ENCODE assay signal across 24 cellular contexts in genomic region chr9:134385873-134386370, GRCh38. TPM values are rescaled to one million over a fixed set of nuclear protein-coding genes. Genes with fewer than 3 reads are reported as not detected.
DNase-seq lines count a peak whose midpoint lies in the region; ATAC-seq, FAIRE-seq and TF ChIP-seq lines count a peak whose summit lies in the region.
"Had no signal": no experiment of that assay in that cellular context is flagged by ENCODE, and none has a peak within 500 bp of the region (broad histone marks: within the 10 kb centered on the region; RNA-seq: fewer than 3 reads in every experiment).

No MANE protein-coding gene starts in this region.

- H3K27ac ChIP-seq in VCaP (peak overlapping the region; percentile 70), right lobe of liver (peak overlapping the region in 2 of 3 donors; percentile 53 to 69), substantia nigra (ENCODE audit: low read depth, low read length, poor library complexity, severe bottlenecking) (peak overlapping the region; percentile 97)
- H3K27ac ChIP-seq: brain microvascular endothelial cell, foreskin keratinocyte, WERI-Rb-1 had no signal

- no CpG with 5 or more reads among the region's 30 CpGs for WGBS in right lobe of liver (ENCODE audit: insufficient coverage, low coverage, low lambda C conversion rate, missing lambda C conversion rate)

- intact Hi-C loops in right lobe of liver (cut with DNase I) = loop anchor here in 1 of 2 donors (10.0 kb wide), 1 partner anchor 49 kb away; no protein-coding TSS in a partner anchor

- H3K9me3 ChIP-seq in right lobe of liver = no peaks in the 10 kb centered on the region
- H3K9me3 ChIP-seq: suprapubic skin, vagina had no signal

- no peak overlapping the region for H3K4me3 ChIP-seq in right lobe of liver
- H3K4me3 ChIP-seq: neural progenitor cell, suprapubic skin, vagina had no signal

- no peak for FAIRE-seq in GM12891 (lab: Jason Lieb, UNC)
- FAIRE-seq: small intestine had no signal

- DNase-seq in GM12891 (ENCODE audit: insufficient read length, low spot score) (no peak), right lobe of liver (no peak), substantia nigra (lab: John Stamatoyannopoulos, UW) (peak in 4 of 49 donors; percentile 22 to 46 (median 36)), AG08396 (ENCODE audit: low spot score) (no peak), A172 (ENCODE audit: low spot score) (no peak)
- DNase-seq: activated CD4-positive, alpha-beta T cell treated with anti-CD3 and anti-CD28 coated beads, Interleukin-2, amount 10 ng/mL, durations not matched to agents 24 days and 14 days; activated T-cell treated with anti-CD3 and anti-CD28 coated beads, Interleukin-2, amount 50 U/mL, for 4 hours; brain microvascular endothelial cell; COR-L47; DMS79 treated with DMSO at 0.1 percent for 48 hours; effector memory CD4-positive, alpha-beta T cell; foreskin keratinocyte; IMR-90; NCI-H1105 treated with DMSO at 0.1 percent for 48 hours; NCI-H2081; NCI-H226; NCI-H82; small intestine; WERI-Rb-1 had no signal

- TF ChIP-seq CTCF in VCaP (conservative IDR thresholded peaks at IDR 0.05) = no peak
- no peak for TF ChIP-seq CTCF in right lobe of liver (IDR thresholded peaks at IDR 0.05)

- TF ChIP-seq POLR2A in GM12891 (IDR thresholded peaks at IDR 0.05; ENCODE audit: low read depth, low read length) (no peak), right lobe of liver (IDR thresholded peaks at IDR 0.05) (no peak)

- peaks cover 0 to under 1% (median 0%) of the 10 kb centered on the region in 4 donors for H3K36me3 ChIP-seq in right lobe of liver
- H3K36me3 ChIP-seq: brain microvascular endothelial cell, neural progenitor cell, suprapubic skin, vagina, WERI-Rb-1 had no signal

- peaks cover 0 to 98% (median 49%) of the 10 kb centered on the region in 4 donors for H3K4me1 ChIP-seq in right lobe of liver
- H3K4me1 ChIP-seq: foreskin keratinocyte had no signal

- no peaks in the 10 kb centered on the region for H3K27me3 ChIP-seq in right lobe of liver
- H3K27me3 ChIP-seq: brain microvascular endothelial cell, foreskin keratinocyte, neural progenitor cell, suprapubic skin, vagina had no signal

- ATAC-seq in right lobe of liver (no peak), HG02588 (IDR thresholded peaks at IDR 0.05; ENCODE audit: unreplicated experiment) (no peak)
- ATAC-seq: activated T-cell treated with anti-CD3 and anti-CD28 coated beads, Interleukin-2, amount 50 U/mL, for 4 hours; foreskin keratinocyte had no signal

TF ChIP-seq in GM12891, 5 proteins besides CTCF, POLR2A, EP300 and RAD21:
- no peak for TF ChIP-seq POU2F2 (IDR thresholded peaks at IDR 0.05; ENCODE audit: low read depth, low read length)
- peak; percentile 26; the same call in 1 of the 2 replicates for TF ChIP-seq SPI1 (IDR thresholded peaks at IDR 0.05; ENCODE audit: low read depth, low read length)

RNA-seq across cellular contexts. Expression of gene RXRA, which starts 59.7 kb away (rescaled TPM):
- 28.3 TPM for polyA plus RNA-seq in GM12891 (2012; ENCODE audit: low read depth, missing spikeins)
- total RNA-seq in right lobe of liver = 100 to 1,000 TPM; 105 to 165 (median 131) TPM
- 12.8 and 17.2 TPM in 2 replicates for total RNA-seq in A172 (2014; rRNA removed; shearing (Covaris generic))
